Comparison of ENCODE assay signal across 12 cellular contexts in the genomic region with DNA sequence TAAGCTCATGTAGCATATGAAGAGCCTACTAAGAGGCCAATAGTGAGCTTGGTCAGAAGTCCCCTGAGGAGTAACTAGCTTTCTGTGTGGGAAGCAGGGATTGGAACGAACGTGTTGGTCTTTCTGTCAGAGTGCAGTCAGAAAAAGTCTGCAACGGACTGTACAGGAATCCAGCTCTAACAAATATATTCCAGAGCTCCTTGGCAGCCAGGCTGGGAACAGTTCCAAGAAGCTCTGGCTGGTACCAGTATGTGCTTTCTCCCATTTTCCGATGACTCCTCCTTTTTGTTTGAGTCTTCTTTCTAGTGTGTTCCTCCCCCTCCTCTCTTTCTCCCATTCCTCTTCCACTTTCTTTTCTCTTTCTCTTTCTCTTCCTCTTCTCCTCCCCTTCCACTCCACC. TPM values are rescaled to one million over a fixed set of nuclear protein-coding genes. Genes with fewer than 3 reads are reported as not detected.
DNase-seq lines count a peak whose midpoint lies in the region; ATAC-seq, FAIRE-seq and TF ChIP-seq lines count a peak whose summit lies in the region.
"Had no signal": no experiment of that assay in that cellular context is flagged by ENCODE, and none has a peak within 500 bp of the region (broad histone marks: within the 10 kb centered on the region; RNA-seq: fewer than 3 reads in every experiment).

No MANE protein-coding gene starts in this region.

- H3K27me3 ChIP-seq in fibroblast of lung (ENCODE audit: control insufficient read depth, insufficient read depth, low read length) (no peaks in the 10 kb centered on the region), mucosa of rectum (ENCODE audit: control insufficient read depth in 2 of 2, insufficient read depth in 2 of 2, low read length in 2 of 2) (no peaks in the 10 kb centered on the region), HAP-1 (ENCODE audit: low read depth) (no peaks in the 10 kb centered on the region)

- H3K4me1 Mint-ChIP-seq in T-helper 17 cell, result peaks cover 12% of the 10 kb centered on the region

- H3K27ac Mint-ChIP-seq in T-helper 17 cell, result peak overlapping the region; percentile 39
- H3K27ac Mint-ChIP-seq: activated CD4-positive, alpha-beta T cell treated with anti-CD3 and anti-CD28 coated beads, Interleukin-2, amount 10 ng/mL, durations not matched to agents 24 days and 14 days had no signal

- FAIRE-seq in urothelium cell line (lab: Jason Lieb, UNC), result no peak

- H3K27me3 Mint-ChIP-seq in T-helper 17 cell, result no peaks in the 10 kb centered on the region
- H3K27me3 Mint-ChIP-seq: activated CD4-positive, alpha-beta T cell treated with anti-CD3 and anti-CD28 coated beads, Interleukin-2, amount 10 ng/mL, durations not matched to agents 24 days and 14 days had no signal

- no peak overlapping the region for H3K9ac ChIP-seq in fibroblast of lung (ENCODE audit: insufficient read depth, low read length)
- no peak overlapping the region for H3K9ac ChIP-seq in mucosa of rectum (ENCODE audit: low read depth in 1 of 2, low read length in 2 of 2)

- no peaks in the 10 kb centered on the region for H4K20me1 ChIP-seq in fibroblast of lung (ENCODE audit: control insufficient read depth, extremely low read depth, insufficient read depth, low read length)

- H3K4me1 ChIP-seq in fibroblast of lung (ENCODE audit: control insufficient read depth, extremely low read depth, insufficient read depth, low read length) (peaks cover 6% of the 10 kb centered on the region), mucosa of rectum (ENCODE audit: control insufficient read depth in 2 of 2, insufficient read depth in 2 of 2, low read length in 2 of 2) (no peaks in the 10 kb centered on the region), HAP-1 (no peaks in the 10 kb centered on the region)

- H3K36me3 Mint-ChIP-seq in T-helper 17 cell (ENCODE audit: low read depth), result peaks cover 22% of the 10 kb centered on the region

- in situ Hi-C loops in HAP-1 (cut with MboI; ENCODE audit: low sequenced_read_pairs), result loop anchor here (25.0 kb wide), 1 partner anchor 641 kb away; no protein-coding TSS in a partner anchor

- peaks cover 2% of the 10 kb centered on the region for H3K36me3 ChIP-seq in fibroblast of lung (ENCODE audit: control insufficient read depth, insufficient read depth, low read length)
- peaks cover 0 to 22% of the 10 kb centered on the region in 2 donors for H3K36me3 ChIP-seq in mucosa of rectum (ENCODE audit: control insufficient read depth in 2 of 2, insufficient read depth in 2 of 2, low read length in 2 of 2)
- peaks cover 15% of the 10 kb centered on the region; the same call in 1 of the 2 replicates for H3K36me3 ChIP-seq in HAP-1 (replicated peaks)

- H3K9me3 ChIP-seq in T-helper 17 cell (ENCODE audit: control insufficient read depth, low read length, poor library complexity, severe bottlenecking) (no peaks in the 10 kb centered on the region), fibroblast of lung (ENCODE audit: control insufficient read depth, insufficient read depth, low read depth, low read length) (no peaks in the 10 kb centered on the region), mucosa of rectum (ENCODE audit: control insufficient read depth in 2 of 2, low read length in 2 of 2) (no peaks in the 10 kb centered on the region), HAP-1 (no peaks in the 10 kb centered on the region)

- ATAC-seq in T-helper 17 cell, result no peak
- ATAC-seq: PC-3 had no signal

- H3K27ac ChIP-seq in fibroblast of lung (ENCODE audit: insufficient read depth, low read length) (no peak overlapping the region), mucosa of rectum (ENCODE audit: low read depth in 2 of 2, low read length in 2 of 2) (peak overlapping the region; percentile 10 to 44), temporal lobe (ENCODE audit: low read depth, low read length) (peak overlapping the region; percentile 99)

- TF ChIP-seq CTCF in fibroblast of lung (conservative IDR thresholded peaks at IDR 0.05 in 1 of 2, IDR thresholded peaks at IDR 0.05 in 1 of 2; ENCODE audit: low read depth in 1 of 2, low read length in 2 of 2), result no peak

- H3K4me2 ChIP-seq in fibroblast of lung (ENCODE audit: extremely low read depth, insufficient read depth, low read length), result no peak overlapping the region

- no peak overlapping the region for H3K4me3 Mint-ChIP-seq in T-helper 17 cell
- H3K4me3 Mint-ChIP-seq: activated CD4-positive, alpha-beta T cell treated with anti-CD3 and anti-CD28 coated beads, Interleukin-2, amount 10 ng/mL, durations not matched to agents 24 days and 14 days had no signal

- H3K4me3 ChIP-seq in fibroblast of lung (replicated peaks in 1 of 4; ENCODE audit: control extremely low read depth in 1 of 4, insufficient read depth in 1 of 4, low read depth in 3 of 4, low read length in 4 of 4) (no peak overlapping the region), mucosa of rectum (ENCODE audit: low read length in 2 of 2) (peak overlapping the region in 1 of 2 donors; percentile 24), HAP-1 (no peak overlapping the region)

- H3K79me2 ChIP-seq in fibroblast of lung (ENCODE audit: control insufficient read depth, insufficient read depth, low read length), result no peaks in the 10 kb centered on the region

- H2AFZ ChIP-seq in fibroblast of lung (ENCODE audit: low read length), result no peak overlapping the region

- no peak for DNase-seq in T-helper 17 cell
- DNase-seq in fibroblast of lung (ENCODE audit: low read depth in 2 of 2), result peak; percentile 62 to 75
- no peak for DNase-seq in SHP77 treated with DMSO at 0.1 percent for 48 hours (lab: John Stamatoyannopoulos, UW)
- no peak for DNase-seq in urothelium cell line (ENCODE audit: low spot score)
- no peak for DNase-seq in HAP-1 (ENCODE audit: low spot score in 2 of 2)
- no peak for DNase-seq in activated T-cell treated with anti-CD3 and anti-CD28 coated beads, Interleukin-2, amount 50 U/mL, for 48 hours
- DNase-seq: activated CD4-positive, alpha-beta T cell treated with anti-CD3 and anti-CD28 coated beads, Interleukin-2, amount 10 ng/mL, durations not matched to agents 24 days and 14 days; cerebellar nuclear complex; KBM-7; PC-3 had no signal

RNA-seq across cellular contexts. Expression of gene TTLL5, which starts 59.8 kb away (rescaled TPM):
- total RNA-seq in T-helper 17 cell, result 10 to 100 TPM; 26.0 to 31.9 TPM
- 18.2 and 23.8 TPM in 2 replicates for total RNA-seq in fibroblast of lung
- polyA plus RNA-seq in fibroblast of lung, result 14.0 and 16.1 TPM in 2 replicates
- 16.2 and 20.7 TPM in 2 replicates for polyA plus RNA-seq in fibroblast of lung (2012)
- 21.0 and 39.0 TPM in 2 replicates for polyA minus RNA-seq in fibroblast of lung (ENCODE audit: low replicate concordance)
- total RNA-seq in temporal lobe, result 25.6 TPM

Comparison
In these comparisons a context has a peak if more than half of its experiments do, and no peak if none do; other contexts are left out.
1. DNase-seq: peak in fibroblast of lung (2 of 2); none in T-helper 17 cell (0 of 3), SHP77 treated with DMSO at 0.1 percent for 48 hours (single experiment), urothelium cell line (single experiment), HAP-1 (0 of 2) and activated T-cell treated with anti-CD3 and anti-CD28 coated beads, Interleukin-2, amount 50 U/mL, for 48 hours (0 of 2).